In genomic region chr20:5397418-5397817, GRCh38 we compare ENCODE assay signal across 19 cellular contexts.
DNase-seq lines count a peak whose midpoint lies in the region; ATAC-seq, FAIRE-seq and TF ChIP-seq lines count a peak whose summit lies in the region.
"Had no signal": no experiment of that assay in that cellular context is flagged by ENCODE, and none has a peak within 500 bp of the region (broad histone marks: within the 10 kb centered on the region; RNA-seq: fewer than 3 reads in every experiment).

No MANE protein-coding gene starts in this region.

- no peaks in the 10 kb centered on the region for H3K36me3 Mint-ChIP-seq in Calu3 (ENCODE audit: insufficient read depth, unreplicated experiment)

- intact Hi-C loops in Calu3 (cut with micrococcal nuclease; ENCODE audit: unreplicated experiment) = no loop called here

- H3K9me3 Mint-ChIP-seq in Calu3 (ENCODE audit: low read depth, unreplicated experiment) = no peaks in the 10 kb centered on the region
- H3K9me3 Mint-ChIP-seq: T-helper 2 cell treated with Interferon-gamma antibody and Interleukin-4, amounts not matched to agents 5 μg/mL and 100 μg/mL, for 36 hours had no signal

- no peaks in the 10 kb centered on the region for H3K27me3 Mint-ChIP-seq in Calu3 (ENCODE audit: unreplicated experiment)

- no peak for FAIRE-seq in HTR-8/SVneo (lab: Jason Lieb, UNC)
- FAIRE-seq: GM12892, GM19239, H54 had no signal

- CTCF ChIA-PET in Calu3 (lab: Charles Lee) = interaction anchor here (0.6 kb wide), 1 partner anchor 11 kb away, joined by 3 read pairs; no protein-coding TSS in a partner anchor

- peak; percentile 9 for DNase-seq in Calu3
- peak; percentile 44 for DNase-seq in HT1080 (ENCODE audit: low read depth)
- DNase-seq in RWPE2 (ENCODE audit: low spot score) = no peak
- peak; percentile 53 for DNase-seq in kidney tubule cell (ENCODE audit: low spot score)
- DNase-seq in HTR-8/SVneo (ENCODE audit: insufficient read length, low spot score) = no peak
- no peak for DNase-seq in activated CD4-positive, CD25-positive, alpha-beta regulatory T cell treated with anti-CD3 and anti-CD28 coated beads, Interleukin-2, amount 50 U/mL, for 72 hours
- no peak for DNase-seq in effector CD8-positive, alpha-beta T cell (lab: John Stamatoyannopoulos, UW)
- DNase-seq: Caco-2, GDM1, IMR-90, Kasumi-1, NCI-H1694, NCI-H2107 had no signal

- no peak overlapping the region for H3K27ac ChIP-seq in RWPE2 (ENCODE audit: poor library complexity, severe bottlenecking)
- H3K27ac ChIP-seq: BLaER1 treated with 17β-estradiol and CSF1 and Interleukin-3, amounts not matched to agents 10 nM and 100 nM had no signal

- peak; percentile 67 for ATAC-seq in RWPE2 (ENCODE audit: low read depth)
- ATAC-seq: Panc1 had no signal

- H3K4me1 ChIP-seq in RWPE2 (ENCODE audit: insufficient read depth, poor library complexity, severe bottlenecking) = no peaks in the 10 kb centered on the region
- H3K4me1 ChIP-seq: BLaER1 treated with 17β-estradiol and CSF1 and Interleukin-3, amounts not matched to agents 10 nM and 100 nM; Caco-2 had no signal

- TF ChIP-seq CTCF in Calu3 (IDR thresholded peaks at IDR 0.05; ENCODE audit: unreplicated experiment) (no peak), RWPE2 (IDR thresholded peaks at IDR 0.05; ENCODE audit: poor library complexity, severe bottlenecking) (no peak)

- no peaks in the 10 kb centered on the region for H3K9me3 ChIP-seq in RWPE2 (ENCODE audit: severe bottlenecking)
- H3K9me3 ChIP-seq: BLaER1 treated with 17β-estradiol and CSF1 and Interleukin-3, amounts not matched to agents 10 nM and 100 nM; Caco-2 had no signal

- no peak overlapping the region for H3K4me3 ChIP-seq in RWPE2 (ENCODE audit: severe bottlenecking)
- H3K4me3 ChIP-seq: BLaER1 treated with 17β-estradiol and CSF1 and Interleukin-3, amounts not matched to agents 10 nM and 100 nM had no signal

- no TSS peak for BruUV-seq in Calu3 (replicated peaks; lab: Mats Ljungman, UMichigan)

- no peak overlapping the region for H3K4me3 Mint-ChIP-seq in Calu3 (ENCODE audit: low read depth, unreplicated experiment)
- H3K4me3 Mint-ChIP-seq: T-helper 2 cell treated with Interferon-gamma antibody and Interleukin-4, amounts not matched to agents 5 μg/mL and 100 μg/mL, for 36 hours had no signal

- no peak overlapping the region for H3K27ac Mint-ChIP-seq in Calu3 (ENCODE audit: unreplicated experiment)
- H3K27ac Mint-ChIP-seq: T-helper 2 cell treated with Interferon-gamma antibody and Interleukin-4, amounts not matched to agents 5 μg/mL and 100 μg/mL, for 36 hours had no signal

- H3K27me3 ChIP-seq in RWPE2 (ENCODE audit: insufficient read depth, poor library complexity, severe bottlenecking) = peaks cover 5% of the 10 kb centered on the region
- H3K27me3 ChIP-seq: BLaER1 treated with 17β-estradiol and CSF1 and Interleukin-3, amounts not matched to agents 10 nM and 100 nM had no signal

- peaks cover 8% of the 10 kb centered on the region for H3K4me1 Mint-ChIP-seq in Calu3 (ENCODE audit: low read depth, unreplicated experiment)

- no peaks in the 10 kb centered on the region for H3K36me3 ChIP-seq in RWPE2 (ENCODE audit: low read depth)
- H3K36me3 ChIP-seq: BLaER1 treated with 17β-estradiol and CSF1 and Interleukin-3, amounts not matched to agents 10 nM and 100 nM had no signal

Comparison
In these comparisons a context has a peak if more than half of its experiments do, and no peak if none do; other contexts are left out.
1. DNase-seq: peak in Calu3 (single experiment), HT1080 (single experiment) and kidney tubule cell (single experiment); none in RWPE2 (single experiment), HTR-8/SVneo (single experiment), activated CD4-positive, CD25-positive, alpha-beta regulatory T cell treated with anti-CD3 and anti-CD28 coated beads, Interleukin-2, amount 50 U/mL, for 72 hours (single experiment) and effector CD8-positive, alpha-beta T cell (single experiment).